18 cellular contexts compared by ENCODE assay signal in the genomic region with DNA sequence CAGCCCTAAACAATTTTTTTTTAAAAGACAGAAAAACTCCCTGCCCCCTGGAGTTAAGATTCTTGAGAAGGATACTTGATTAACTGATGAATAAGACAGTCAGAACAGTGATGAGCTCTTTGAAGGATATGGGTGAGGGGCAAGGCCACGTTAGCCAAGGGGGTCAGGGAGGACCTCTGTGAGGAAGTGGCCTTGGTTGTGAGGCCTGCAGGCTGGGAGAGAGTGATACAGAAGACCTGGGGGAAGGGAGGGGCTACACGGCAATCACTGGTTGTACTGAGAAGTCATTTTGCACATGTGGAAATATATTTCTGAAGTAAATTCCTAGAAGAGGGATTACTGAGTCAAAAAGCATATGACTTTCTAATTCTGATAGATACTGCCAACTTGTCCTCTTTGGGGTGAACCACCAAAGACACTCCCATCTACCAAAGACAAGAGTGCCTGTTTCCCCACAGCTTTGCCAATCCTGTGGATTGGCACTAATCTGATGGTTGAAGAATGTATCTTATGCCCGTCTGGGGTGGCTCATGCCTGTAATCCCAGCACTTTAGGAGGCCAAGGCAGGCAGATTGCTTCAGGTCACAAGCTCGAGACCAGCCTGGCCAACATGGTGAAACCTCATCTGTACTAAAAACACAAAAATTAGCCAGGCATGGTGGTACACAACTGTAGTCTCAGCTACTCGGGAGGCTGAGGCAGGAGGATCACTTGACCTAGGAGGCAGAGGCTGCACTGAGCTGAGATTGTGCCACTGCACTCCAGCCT. TPM values are rescaled to one million over a fixed set of nuclear protein-coding genes. Genes with fewer than 3 reads are reported as not detected.
A peak's percentile ranks its signal among the peaks of the same experiment; 100 is the strongest.
DNase-seq lines count a peak whose midpoint lies in the region; ATAC-seq and TF ChIP-seq lines count a peak whose summit lies in the region.
"Had no signal": no experiment of that assay in that cellular context is flagged by ENCODE, and none has a peak within 500 bp of the region (broad histone marks: within the 10 kb centered on the region; RNA-seq: fewer than 3 reads in every experiment).

No MANE protein-coding gene starts in this region.

- intact Hi-C loops in activated CD4-positive, alpha-beta T cell treated with anti-CD3 and anti-CD28 coated beads for 36 hours (cut with DNase I, micrococcal nuclease): no loop called here
- intact Hi-C loops in colonic mucosa (cut with DNase I) (no loop called here), posterior vena cava (cut with DNase I) (no loop called here)

- CTCF ChIA-PET in activated CD4-positive, alpha-beta T cell treated with anti-CD3 and anti-CD28 coated beads for 36 hours (lab: Charles Lee): no interaction called here

- no peaks in the 10 kb centered on the region for H3K27me3 ChIP-seq in colonic mucosa
- H3K27me3 ChIP-seq: BLaER1 treated with 17β-estradiol and CSF1 and Interleukin-3, amounts not matched to agents 10 nM and 100 nM; MG63 had no signal

- H3K9me3 ChIP-seq in colonic mucosa: no peaks in the 10 kb centered on the region
- H3K9me3 ChIP-seq: BLaER1 treated with 17β-estradiol and CSF1 and Interleukin-3, amounts not matched to agents 10 nM and 100 nM; MG63 had no signal

- no peaks in the 10 kb centered on the region for H3K36me3 Mint-ChIP-seq in activated CD4-positive, alpha-beta T cell treated with anti-CD3 and anti-CD28 coated beads for 36 hours (ENCODE audit: low read depth)

- no peaks in the 10 kb centered on the region for H3K4me1 ChIP-seq in colonic mucosa

- H3K27ac ChIP-seq in colonic mucosa: no peak overlapping the region
- H3K27ac ChIP-seq: 22Rv1; BLaER1 treated with 17β-estradiol and CSF1 and Interleukin-3, amounts not matched to agents 10 nM and 100 nM; KMS-11 had no signal

- H3K4me1 Mint-ChIP-seq in activated CD4-positive, alpha-beta T cell treated with anti-CD3 and anti-CD28 coated beads for 36 hours: peaks cover 2% of the 10 kb centered on the region

- no peak overlapping the region for H3K9ac ChIP-seq in colonic mucosa (ENCODE audit: low read depth in 2 of 2, low read length in 2 of 2)
- H3K9ac ChIP-seq: BLaER1 treated with 17β-estradiol and CSF1 and Interleukin-3, amounts not matched to agents 10 nM and 100 nM; KMS-11 had no signal

- H3K27ac Mint-ChIP-seq in activated CD4-positive, alpha-beta T cell treated with anti-CD3 and anti-CD28 coated beads for 36 hours: no peak overlapping the region
- H3K27ac Mint-ChIP-seq: HFFc6 had no signal

- H3K27me3 Mint-ChIP-seq in activated CD4-positive, alpha-beta T cell treated with anti-CD3 and anti-CD28 coated beads for 36 hours: no peaks in the 10 kb centered on the region

- no peak overlapping the region for H3K4me3 Mint-ChIP-seq in activated CD4-positive, alpha-beta T cell treated with anti-CD3 and anti-CD28 coated beads for 36 hours
- H3K4me3 Mint-ChIP-seq: HFFc6 had no signal

- DNase-seq in activated CD4-positive, alpha-beta T cell treated with anti-CD3 and anti-CD28 coated beads for 36 hours: no peak
- no peak for DNase-seq in activated CD4-positive, alpha-beta T cell treated with anti-CD3 and anti-CD28 coated beads for 1 hour
- DNase-seq in colonic mucosa (peak; percentile 3), posterior vena cava (ENCODE audit: low spot score) (peak; percentile 24), inferior parietal cortex (ENCODE audit: extremely low spot score) (no peak), NCI-H128 (lab: John Stamatoyannopoulos, UW; ENCODE audit: unreplicated experiment) (no peak), EL (no peak)
- no peak for DNase-seq in activated effector memory CD4-positive, alpha-beta T cell treated with Interleukin-2 at 50 U/mL for 16 hours
- DNase-seq: HFFc6, MG63, NCI-H1092 treated with DMSO at 0.1 percent for 48 hours, NCI-H1694 treated with DMSO at 0.1 percent for 48 hours, NCI-H345, NCI-H69, SIG-M5 had no signal

- no peak for TF ChIP-seq CTCF in colonic mucosa (IDR thresholded peaks at IDR 0.05)

- H3K4me3 ChIP-seq in colonic mucosa: no peak overlapping the region
- H3K4me3 ChIP-seq: BLaER1 treated with 17β-estradiol and CSF1 and Interleukin-3, amounts not matched to agents 10 nM and 100 nM; MG63 had no signal

- POLR2A ChIA-PET in activated CD4-positive, alpha-beta T cell treated with anti-CD3 and anti-CD28 coated beads for 36 hours (lab: Charles Lee): no interaction called here

- ATAC-seq in activated CD4-positive, alpha-beta T cell treated with anti-CD3 and anti-CD28 coated beads for 36 hours: peak; percentile 23

- H3K36me3 ChIP-seq in colonic mucosa: no peaks in the 10 kb centered on the region
- H3K36me3 ChIP-seq: BLaER1 treated with 17β-estradiol and CSF1 and Interleukin-3, amounts not matched to agents 10 nM and 100 nM; MG63 had no signal

- no peaks in the 10 kb centered on the region for H3K9me3 Mint-ChIP-seq in activated CD4-positive, alpha-beta T cell treated with anti-CD3 and anti-CD28 coated beads for 36 hours (ENCODE audit: low read depth)
- H3K9me3 Mint-ChIP-seq: HFFc6 had no signal

RNA-seq across cellular contexts. Expression of a gene that starts 22.3 kb away (rescaled TPM):
- 10 to 100 TPM; 11.6 to 17.0 TPM for total RNA-seq in activated CD4-positive, alpha-beta T cell treated with anti-CD3 and anti-CD28 coated beads for 36 hours
- 1 to 10 TPM; 1.1 to 2.7 TPM for total RNA-seq in colonic mucosa
- 1 to 10 TPM; 2.1 to 2.7 TPM for total RNA-seq in posterior vena cava

RNA-seq across cellular contexts. Expression of a gene that starts 41.2 kb away (rescaled TPM):
- total RNA-seq in activated CD4-positive, alpha-beta T cell treated with anti-CD3 and anti-CD28 coated beads for 36 hours: 1 to 10 TPM; 4.9 to 6.2 TPM
- total RNA-seq in colonic mucosa: 10 to 100 TPM; 16.6 to 35.6 TPM
- 1 to 10 TPM; 1.0 to 1.4 TPM for total RNA-seq in posterior vena cava

Comparison
In these comparisons a context has a peak if more than half of its experiments do, and no peak if none do; other contexts are left out.
1. DNase-seq: peak in colonic mucosa (single experiment) and posterior vena cava (single experiment); none in activated CD4-positive, alpha-beta T cell treated with anti-CD3 and anti-CD28 coated beads for 36 hours (single experiment), activated CD4-positive, alpha-beta T cell treated with anti-CD3 and anti-CD28 coated beads for 1 hour (single experiment), activated effector memory CD4-positive, alpha-beta T cell treated with Interleukin-2 at 50 U/mL for 16 hours (single experiment), inferior parietal cortex (single experiment), NCI-H128 (single experiment) and EL (single experiment).